In the genomic region with DNA sequence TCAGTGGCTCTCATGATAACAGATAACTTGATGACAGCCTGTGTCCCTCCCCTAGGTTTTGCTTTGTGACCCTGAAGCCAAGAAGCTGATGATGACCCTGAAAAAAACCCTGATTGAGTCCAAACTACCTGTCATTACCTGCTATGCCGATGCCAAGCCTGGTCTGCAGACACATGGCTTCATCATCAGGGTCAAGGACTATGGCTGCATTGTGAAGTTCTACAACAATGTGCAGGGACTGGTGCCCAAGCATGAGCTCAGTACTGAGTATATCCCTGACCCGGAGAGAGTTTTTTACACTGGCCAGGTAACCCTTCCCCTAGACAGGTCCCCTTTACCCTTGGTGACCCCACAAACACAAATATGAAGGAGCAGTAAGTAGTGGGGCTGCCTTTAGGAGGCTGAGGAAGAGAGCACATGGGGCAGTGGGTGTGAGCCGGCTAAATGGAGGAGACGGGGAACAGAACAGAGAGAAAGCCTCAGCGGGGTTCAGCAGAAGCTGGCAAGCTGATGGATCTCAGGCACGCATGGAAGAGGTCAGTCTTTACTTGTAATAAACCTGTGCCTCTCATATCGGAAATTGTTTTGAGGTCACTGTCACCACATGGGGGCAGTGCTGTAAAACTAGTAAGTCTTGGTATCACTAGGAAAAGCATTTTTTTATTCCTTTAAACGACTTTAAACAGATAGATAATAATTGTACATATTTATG, we compare ENCODE assay signal across 7 cellular contexts. TPM values are rescaled to one million over a fixed set of nuclear protein-coding genes. Genes with fewer than 3 reads are reported as not detected.
A peak's percentile ranks its signal among the peaks of the same experiment; 100 is the strongest.
DNase-seq lines count a peak whose midpoint lies in the region; ATAC-seq and TF ChIP-seq lines count a peak whose summit lies in the region.

No MANE protein-coding gene starts in this region.

- DNase-seq in GDM1 (lab: John Stamatoyannopoulos, UW) (peak; percentile 24), M059J (ENCODE audit: low read depth) (peak; percentile 68), T1000 (lab: John Stamatoyannopoulos, UW) (peak; percentile 4), mammary epithelial cell (peak; percentile 19), kidney epithelial cell (ENCODE audit: low read depth) (peak; percentile 31)
- peak; percentile 8 for DNase-seq in stimulated activated CD8-positive, alpha-beta memory T cell treated with anti-CD3 and anti-CD28 coated beads, Interleukin-12 subunit alpha, Interleukin-12 subunit beta, amount 100 ng/mL, for 24 hours (ENCODE audit: extremely low read depth)

- H3K4me2 ChIP-seq in mammary epithelial cell (ENCODE audit: insufficient read depth, low read depth, low read length): no peak overlapping the region

- peak; percentile 31 to 54 for TF ChIP-seq CTCF in mammary epithelial cell (conservative IDR thresholded peaks at IDR 0.05 in 1 of 2, IDR thresholded peaks at IDR 0.05 in 1 of 2; ENCODE audit: extremely low read depth in 1 of 2, insufficient read depth in 1 of 2, low read depth in 1 of 2, low read length in 2 of 2)
- peak; percentile 40 for TF ChIP-seq CTCF in kidney epithelial cell (IDR thresholded peaks at IDR 0.05; ENCODE audit: insufficient read depth, low read length, poor library complexity, severe bottlenecking)

- peaks cover 2% of the 10 kb centered on the region for H3K79me2 ChIP-seq in mammary epithelial cell (ENCODE audit: insufficient read depth, low read length)

- no peaks in the 10 kb centered on the region for H3K4me1 ChIP-seq in mammary epithelial cell (ENCODE audit: insufficient read depth, low read length)

- H3K27ac ChIP-seq in mammary epithelial cell (ENCODE audit: insufficient read depth, low read depth, low read length): no peak overlapping the region

- no TSS peak for BruUV-seq in mammary epithelial cell (replicated peaks; lab: Mats Ljungman, UMichigan)

- intact Hi-C loops in mammary epithelial cell (cut with micrococcal nuclease): loop anchor here (1.0 to 10.0 kb wide), 2 partner anchors 69 to 178 kb away; no protein-coding TSS in a partner anchor

- 67% methylated on average over 8 of the region's 8 CpGs for WGBS in mammary epithelial cell (ENCODE audit: low coverage, missing lambda C conversion rate)

- H3K9ac ChIP-seq in mammary epithelial cell (ENCODE audit: insufficient read depth, low read length): no peak overlapping the region

- ATAC-seq in HG02884 (IDR thresholded peaks at IDR 0.05; ENCODE audit: unreplicated experiment): no peak

- no peak overlapping the region for H3K4me3 ChIP-seq in mammary epithelial cell (replicated peaks in 1 of 3; ENCODE audit: insufficient read depth in 1 of 3, low read depth in 2 of 3, low read length in 3 of 3)
- H3K4me3 ChIP-seq in kidney epithelial cell (ENCODE audit: low read depth, low read length): no peak overlapping the region

- in situ Hi-C loops in mammary epithelial cell (cut with MboI; ENCODE audit: low sequenced_read_pairs in 2 of 2): no loop called here

- H4K20me1 ChIP-seq in mammary epithelial cell (ENCODE audit: insufficient read depth, low read length): no peaks in the 10 kb centered on the region

- no peaks in the 10 kb centered on the region for H3K27me3 ChIP-seq in mammary epithelial cell (ENCODE audit: insufficient read depth, low read length)
- H3K27me3 ChIP-seq in kidney epithelial cell (ENCODE audit: control insufficient read depth, insufficient read depth, low read length): no peaks in the 10 kb centered on the region

- H2AFZ ChIP-seq in mammary epithelial cell (ENCODE audit: low read depth, low read length): no peak overlapping the region

- H3K9me3 ChIP-seq in mammary epithelial cell (replicated peaks; ENCODE audit: insufficient read depth, low read length): no peaks in the 10 kb centered on the region

- H3K36me3 ChIP-seq in mammary epithelial cell (ENCODE audit: insufficient read depth, low read length): peaks cover 58% of the 10 kb centered on the region
- peaks cover 4% of the 10 kb centered on the region for H3K36me3 ChIP-seq in kidney epithelial cell (ENCODE audit: control insufficient read depth, insufficient read depth, low read length)

- CTCF ChIA-PET in mammary epithelial cell (lab: Charles Lee; ENCODE audit: low non-redundant PET): no interaction called here

- dilution Hi-C loops in mammary epithelial cell (cut with HindIII; ENCODE audit: low sequenced_read_pairs): loop anchor here (10.0 kb wide), 1 partner anchor 58 kb away; the partner anchor contains the start of gene CALHM3

RNA-seq across cellular contexts. Expression of gene PDCD11, which starts 20.2 kb away (rescaled TPM):
- 16.3 and 16.5 TPM in 2 replicates for total RNA-seq in M059J (2014; rRNA removed; shearing (Covaris generic))
- total RNA-seq in mammary epithelial cell (10 to 100 TPM; 53.2 to 77.1 TPM), kidney epithelial cell (49.2 and 53.0 TPM in 2 replicates)
- 22.9 TPM for polyA plus RNA-seq in mammary epithelial cell
- polyA minus RNA-seq in mammary epithelial cell: 83.3 TPM

RNA-seq across cellular contexts. Expression of gene ATP5MK, which starts 20.3 kb away (rescaled TPM):
- total RNA-seq in M059J (2014; rRNA removed; shearing (Covaris generic)): 454 and 610 TPM in 2 replicates
- 100 to 1,000 TPM; 152 to 387 TPM for total RNA-seq in mammary epithelial cell
- 252 TPM for polyA plus RNA-seq in mammary epithelial cell
- polyA minus RNA-seq in mammary epithelial cell: not detected
- 384 and 433 TPM in 2 replicates for total RNA-seq in kidney epithelial cell

RNA-seq across cellular contexts. Expression of gene CALHM2, which starts 35.6 kb away (rescaled TPM):
- 33.3 and 37.7 TPM in 2 replicates for total RNA-seq in M059J (2014; rRNA removed; shearing (Covaris generic))
- total RNA-seq in mammary epithelial cell (1 to 10 TPM; 3.2 to 4.8 TPM), kidney epithelial cell (0.07 and 0.25 TPM in 2 replicates)
- polyA plus RNA-seq in mammary epithelial cell: 7.9 TPM
- polyA minus RNA-seq in mammary epithelial cell: 5.7 TPM

RNA-seq across cellular contexts. Expression of gene CALHM1, which starts 42.1 kb away (rescaled TPM):
- total RNA-seq in M059J (2014; rRNA removed; shearing (Covaris generic)): not detected in 2 replicates
- not detected for total RNA-seq in mammary epithelial cell
- polyA plus RNA-seq in mammary epithelial cell: not detected
- not detected for polyA minus RNA-seq in mammary epithelial cell
- not detected in 2 replicates for total RNA-seq in kidney epithelial cell

RNA-seq across cellular contexts. Expression of gene TAF5, which starts 48.8 kb away (rescaled TPM):
- 4.9 and 7.6 TPM in 2 replicates for total RNA-seq in M059J (2014; rRNA removed; shearing (Covaris generic))
- total RNA-seq in mammary epithelial cell (1 to 10 TPM; 2.8 to 4.3 TPM), kidney epithelial cell (2.6 and 3.8 TPM in 2 replicates)
- polyA plus RNA-seq in mammary epithelial cell: 3.1 TPM
- polyA minus RNA-seq in mammary epithelial cell: 2.2 TPM

Comparison
In these comparisons a context has a peak if more than half of its experiments do, and no peak if none do; other contexts are left out.
1. DNase-seq: peak in every context shown above with its lines; median percentile 68 in M059J; 31 in kidney epithelial cell; 24 in GDM1; 19 in mammary epithelial cell; 8 in stimulated activated CD8-positive, alpha-beta memory T cell treated with anti-CD3 and anti-CD28 coated beads, Interleukin-12 subunit alpha, Interleukin-12 subunit beta, amount 100 ng/mL, for 24 hours; 4 in T1000.